5 cellular contexts compared by ENCODE assay signal in the genomic region with DNA sequence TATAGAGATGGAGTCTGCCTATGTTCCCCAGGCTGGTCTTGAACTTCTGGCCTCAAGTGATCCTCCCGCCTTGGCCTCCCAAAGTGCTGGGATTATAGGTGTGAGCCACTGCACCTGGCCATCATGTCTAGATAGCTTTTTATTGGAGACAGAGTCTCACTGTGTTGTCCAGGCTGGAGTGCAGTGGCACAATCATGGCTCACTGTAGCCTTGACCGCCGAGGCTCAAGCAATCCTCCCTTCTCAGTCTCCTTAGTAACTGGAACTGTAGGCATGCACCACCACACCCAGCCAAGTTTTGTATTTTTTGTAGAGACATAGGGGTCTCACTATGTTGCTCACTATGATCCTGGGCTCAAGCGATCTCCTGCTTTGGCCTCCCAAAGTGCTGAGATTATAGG. TPM values are rescaled to one million over a fixed set of nuclear protein-coding genes. Genes with fewer than 3 reads are reported as not detected.
DNase-seq lines count a peak whose midpoint lies in the region; ATAC-seq, FAIRE-seq and TF ChIP-seq lines count a peak whose summit lies in the region.
"Not testable (repeated sequence)": the region's sequence is repeated elsewhere in the genome, so short reads cannot be mapped to it uniquely, and the experiment has no call there.

No MANE protein-coding gene starts in this region.

- H2BK12ac ChIP-seq in trophoblast cell (ENCODE audit: low read length): not testable (repeated sequence)

- H4K12ac ChIP-seq in trophoblast cell (ENCODE audit: low read depth, low read length): not testable (repeated sequence)

- not testable (repeated sequence) for ATAC-seq in WTC11, GM12878, HepG2

- not testable (repeated sequence) for H3K79me1 ChIP-seq in trophoblast cell (ENCODE audit: low read length)

- not testable (repeated sequence) for H4K20me1 ChIP-seq in GM12878 (ENCODE audit: control insufficient read depth, insufficient read depth); HepG2 (ENCODE audit: insufficient read depth, low read length)

- 96% methylated on average over 4 of the region's 4 CpGs for WGBS in GM12878 (ENCODE audit: insufficient coverage, insufficient replicate concordance, low lambda C conversion rate, missing lambda C conversion rate)
- WGBS in HepG2 (ENCODE audit: low lambda C conversion rate): 95% methylated on average over 4 of the region's 4 CpGs
- WGBS in trophoblast cell (ENCODE audit: extremely low coverage, insufficient coverage, insufficient read length): no CpG with 5 or more reads among the region's 4 CpGs

- not testable (repeated sequence) for H3K4me1 ChIP-seq in HEK293 (ENCODE audit: control insufficient read depth, insufficient read depth, low read length); GM12878 (ENCODE audit: control insufficient read depth, insufficient read depth, low read length); trophoblast cell (ENCODE audit: control insufficient read depth in 1 of 2, insufficient read depth in 2 of 2, low read length in 2 of 2)
- H3K4me1 ChIP-seq in HepG2 (ENCODE audit: insufficient read depth, low read length): peaks cover 30% of the 10 kb centered on the region

- H3K27me3 Mint-ChIP-seq in WTC11 (ENCODE audit: low read depth): peaks cover 17% of the 10 kb centered on the region

- CTCF ChIA-PET in HEK293 (lab: Yijun Ruan, JAX): interaction anchor here (0.8 to 1.1 kb wide), 5 partner anchors 49 to 285 kb away, joined by 3 to 6 read pairs (median 4); no protein-coding TSS in a partner anchor
- CTCF ChIA-PET in WTC11 (lab: Charles Lee): interaction anchor here (1.4 kb wide), 1 partner anchor 61 kb away, joined by 6 read pairs; no protein-coding TSS in a partner anchor
- CTCF ChIA-PET in GM12878 (lab: Yijun Ruan, JAX): interaction anchor here (0.6 to 3.9 kb wide), 16 partner anchors 14 to 285 kb away, joined by 3 to 26 read pairs (median 6); a partner anchor contains a TSS
- CTCF ChIA-PET in HepG2 (lab: Yijun Ruan, JAX; ENCODE audit: low intra/inter-chr PET ratio, low total read pairs): not testable (repeated sequence)

- FAIRE-seq in GM12878 (lab: Jason Lieb, UNC); HepG2 (lab: Jason Lieb, UNC): not testable (repeated sequence)

- H3K23ac ChIP-seq in trophoblast cell (ENCODE audit: low read length): not testable (repeated sequence)

- TF ChIP-seq POLR2A in GM12878 (IDR thresholded peaks at IDR 0.05; ENCODE audit: low read depth, low read length); HepG2 (IDR thresholded peaks at IDR 0.05; ENCODE audit: insufficient read depth in 1 of 2, low read depth in 2 of 2, low read length in 2 of 2): not testable (repeated sequence)

- not testable (repeated sequence) for DNase-seq in WTC11 (ENCODE audit: low spot score); GM12878 (ENCODE audit: low read depth, low spot score); HepG2 (ENCODE audit: low spot score); trophoblast cell

- in situ Hi-C loops in GM12878 (cut with MboI); HepG2 (cut with HindIII; ENCODE audit: extremely low pct_ligation_motif_present, low pct_unique_long_range_greater_than_20kb): not testable (repeated sequence)

- not testable (repeated sequence) for H3K9ac ChIP-seq in GM12878 (ENCODE audit: control insufficient read depth, insufficient read depth, low read length); HepG2 (ENCODE audit: insufficient read depth, low read depth, low read length); trophoblast cell (ENCODE audit: low read length)

- H3K4me3 ChIP-seq in HEK293 (ENCODE audit: low read depth, low read length); GM12878; HepG2 (replicated peaks in 1 of 3; ENCODE audit: insufficient read depth in 1 of 3, low read depth in 2 of 3, low read length in 3 of 3); trophoblast cell (ENCODE audit: low read depth, low read length): not testable (repeated sequence)

- not testable (repeated sequence) for H2AK5ac ChIP-seq in trophoblast cell (ENCODE audit: low read length)

- H3K4ac ChIP-seq in trophoblast cell (ENCODE audit: low read depth, low read length): peak overlapping the region; percentile 21

- H3K18ac ChIP-seq in trophoblast cell (ENCODE audit: low read length): not testable (repeated sequence)

- H3K36me3 ChIP-seq in HEK293 (ENCODE audit: control insufficient read depth in 2 of 2, insufficient read depth in 1 of 2, low read length in 2 of 2); GM12878 (ENCODE audit: control insufficient read depth in 2 of 2, insufficient read depth in 2 of 2, low read length in 1 of 2); HepG2 (replicated peaks in 1 of 2; ENCODE audit: control insufficient read depth in 1 of 2, insufficient read depth in 2 of 2, low read length in 2 of 2); trophoblast cell (ENCODE audit: control insufficient read depth in 1 of 2, insufficient read depth in 2 of 2, low read length in 2 of 2): not testable (repeated sequence)

- H3K14ac ChIP-seq in trophoblast cell (ENCODE audit: low read length): not testable (repeated sequence)

- peaks cover 20% of the 10 kb centered on the region for H3K4me1 Mint-ChIP-seq in WTC11

- not testable (repeated sequence) for H3K79me2 ChIP-seq in GM12878 (ENCODE audit: control insufficient read depth, insufficient read depth, low read length); trophoblast cell (ENCODE audit: control insufficient read depth, insufficient read depth, low read length, poor library complexity)
- peaks cover 18% of the 10 kb centered on the region for H3K79me2 ChIP-seq in HepG2 (ENCODE audit: insufficient read depth, low read length)

- H2AFZ ChIP-seq in GM12878 (ENCODE audit: control insufficient read depth, low read depth, low read length); HepG2 (ENCODE audit: low read length); trophoblast cell (ENCODE audit: insufficient read depth, low read length, poor library complexity): not testable (repeated sequence)

- H3K27ac ChIP-seq in HEK293 (ENCODE audit: extremely low read depth, low read depth, low read length); GM12878 (ENCODE audit: control insufficient read depth, insufficient read depth); HepG2 (ENCODE audit: extremely low read length, insufficient read depth, low read length); trophoblast cell (ENCODE audit: low read depth, low read length): not testable (repeated sequence)

- not testable (repeated sequence) for TF ChIP-seq EP300 in GM12878 (IDR thresholded peaks at IDR 0.05; ENCODE audit: borderline replicate concordance in 1 of 2, control insufficient read depth in 1 of 2, low read depth in 2 of 2, low read length in 2 of 2); HepG2 (IDR thresholded peaks at IDR 0.05; ENCODE audit: low read depth in 2 of 2, low read length in 2 of 2); HepG2 (CRISPR knock-in tag; IDR thresholded peaks at IDR 0.05; ENCODE audit: borderline replicate concordance)

- H3K36me3 Mint-ChIP-seq in WTC11: not testable (repeated sequence)

- not testable (repeated sequence) for H3K4me3 Mint-ChIP-seq in WTC11

- not testable (repeated sequence) for H3K9me3 ChIP-seq in HEK293 (ENCODE audit: control insufficient read depth, insufficient read depth, low read depth, low read length); GM12878 (replicated peaks; ENCODE audit: control insufficient read depth, insufficient read depth, low read length); HepG2 (ENCODE audit: low read length); trophoblast cell (ENCODE audit: insufficient read depth, low read depth, low read length)

- POLR2A ChIA-PET in HEK293 (lab: Yijun Ruan, JAX); WTC11 (lab: Charles Lee); HepG2 (lab: Yijun Ruan, JAX): not testable (repeated sequence)
- POLR2A ChIA-PET in GM12878 (lab: Charles Lee): interaction anchor here (0.6 to 4.6 kb wide), 8 partner anchors 14 to 186 kb away, joined by 3 to 58 read pairs (median 4); no protein-coding TSS in a partner anchor

- not testable (repeated sequence) for H2BK120ac ChIP-seq in trophoblast cell (ENCODE audit: insufficient read depth, low read length, poor library complexity)

- intact Hi-C loops in GM12878 (cut with micrococcal nuclease; ENCODE audit: unreplicated experiment) (loop anchor here (1.0 to 5.0 kb wide), 5 partner anchors 57 to 377 kb away; no protein-coding TSS in a partner anchor), HepG2 (cut with micrococcal nuclease; ENCODE audit: unreplicated experiment) (loop anchor here (5.0 kb wide), 2 partner anchors 47 to 132 kb away; no protein-coding TSS in a partner anchor)

- H3K4me2 ChIP-seq in GM12878 (ENCODE audit: control insufficient read depth, insufficient read depth); trophoblast cell (ENCODE audit: low read length): not testable (repeated sequence)
- H3K4me2 ChIP-seq in HepG2 (ENCODE audit: low read depth, low read length): 0 out of 2 replicates have a peak overlapping the region, but pooled peaks have one; percentile 13

- H4K8ac ChIP-seq in trophoblast cell (ENCODE audit: low read depth, low read length): not testable (repeated sequence)

- TF ChIP-seq RAD21 in GM12878 (IDR thresholded peaks at IDR 0.05; ENCODE audit: insufficient read depth, low read depth, low read length); HepG2 (CRISPR knock-in tag; IDR thresholded peaks at IDR 0.05): not testable (repeated sequence)

- H4K91ac ChIP-seq in trophoblast cell (ENCODE audit: low read depth, low read length): not testable (repeated sequence)

- SMC1A ChIA-PET in GM12878 (lab: Charles Lee; ENCODE audit: uncharacterized antibody, unreplicated experiment): interaction anchor here (0.8 to 5.5 kb wide), 29 partner anchors 8 to 277 kb away, joined by 3 to 81 read pairs (median 5); a partner anchor contains a TSS

- H3K9me3 Mint-ChIP-seq in WTC11: not testable (repeated sequence)

- RAD21 ChIA-PET in GM12878 (lab: Charles Lee; ENCODE audit: unreplicated experiment): interaction anchor here (0.6 to 7.0 kb wide), 18 partner anchors 16 to 281 kb away, joined by 3 to 100 read pairs (median 4); no protein-coding TSS in a partner anchor

- TF ChIP-seq CTCF in HEK293 (tag by site-specific recombination; IDR thresholded peaks at IDR 0.05); WTC11 (IDR thresholded peaks at IDR 0.05); GM12878 (IDR thresholded peaks at IDR 0.05 in 2 of 3, conservative IDR thresholded peaks at IDR 0.05 in 1 of 3; ENCODE audit: control insufficient read depth in 2 of 3, extremely low read depth in 1 of 3, insufficient read depth in 1 of 3, low read depth in 3 of 3, low read length in 3 of 3); HepG2 (CRISPR knock-in tag; IDR thresholded peaks at IDR 0.05): not testable (repeated sequence)

- BruUV-seq in GM12878 (replicated peaks; lab: Mats Ljungman, UMichigan); HepG2 (replicated peaks; lab: Mats Ljungman, UMichigan): not testable (repeated sequence)

- not testable (repeated sequence) for H3K27ac Mint-ChIP-seq in WTC11

- H2BK5ac ChIP-seq in trophoblast cell (ENCODE audit: low read depth, low read length, poor library complexity): not testable (repeated sequence)

- H3K27me3 ChIP-seq in GM12878 (replicated peaks in 1 of 2; ENCODE audit: control insufficient read depth in 2 of 2, insufficient read depth in 2 of 2, low read length in 1 of 2); HepG2 (ENCODE audit: control insufficient read depth in 1 of 2, insufficient read depth in 2 of 2, low read length in 2 of 2); trophoblast cell (ENCODE audit: insufficient read depth, low read length): not testable (repeated sequence)

RNA-seq across cellular contexts. Expression of a gene that starts 4.0 kb away (rescaled TPM):
- total RNA-seq in WTC11 (2021) (6.6 to 11.6 TPM (median 10.7 TPM) in 3 replicates), GM12878 (2014; rRNA removed) (0.44 and 0.96 TPM in 2 replicates), GM12878 (2014; rRNA removed; fragmentation: Illumina TruSeq; extraction: Trizol) (0.64 and 0.76 TPM in 2 replicates), GM12878 (2021) (1.2 and 1.6 TPM in 2 replicates), HepG2 (2016; rRNA removed; fragmentation: Illumina TruSeq; extraction: Trizol) (2.4 and 3.7 TPM in 2 replicates)
- 20.2 and 22.9 TPM in 2 replicates for total RNA-seq in GM12878 (2013; cell fraction: nucleolus; rRNA removed)
- polyA plus RNA-seq in GM12878 (2011; ENCODE audit: low read depth): 0.31 TPM
- polyA plus RNA-seq in GM12878 (2011; rRNA removed) (13.2 and 16.0 TPM in 2 replicates), GM12878 (2014; fragmentation: Illumina TruSeq; extraction: Trizol) (0.57 and 1.0 TPM in 2 replicates), GM12878 (2014; fragmentation: Nextera tagmentation; extraction: Ambion mirVana) (under 1 TPM in 1 of 2 experiments, not detected in 1; 0.15 TPM), GM12878 (2014; rRNA removed) (0.54 and 1.2 TPM in 2 replicates), GM12878 (2016; fragmentation: Nextera tagmentation; extraction: Ambion mirVana) (under 1 TPM; 0.51 to 0.67 TPM), HepG2 (2011; rRNA removed) (9.5 and 9.8 TPM in 2 replicates)
- 16.3 and 20.6 TPM in 2 replicates for polyA plus RNA-seq in GM12878 (2011; cell fraction: cytosol; rRNA removed)
- polyA plus RNA-seq in GM12878 (2011; cell fraction: nucleus; rRNA removed): 28.2 and 44.3 TPM in 2 replicates
- 1.1 and 1.2 TPM in 2 replicates for polyA plus RNA-seq in GM12878 (2012)
- polyA minus RNA-seq in GM12878 (2011; rRNA and poly(A)+ RNA removed): 18.6 and 19.9 TPM in 2 replicates
- 6.9 and 7.4 TPM in 2 replicates for polyA minus RNA-seq in GM12878 (2011; cell fraction: cytosol; rRNA and poly(A)+ RNA removed)
- 19.2 and 31.7 TPM in 2 replicates for polyA minus RNA-seq in GM12878 (2011; cell fraction: nucleus; rRNA and poly(A)+ RNA removed)
- total RNA-seq in HepG2 (2016; cell fraction: cytosol; rRNA removed; fragmentation: Illumina TruSeq; extraction: Trizol; ENCODE audit: low read depth): 0.71 and 1.2 TPM in 2 replicates
- total RNA-seq in HepG2 (2016; cell fraction: insoluble cytoplasmic fraction; rRNA removed; fragmentation: Illumina TruSeq; extraction: Trizol): 2.5 and 4.2 TPM in 2 replicates
- 2.2 and 2.8 TPM in 2 replicates for total RNA-seq in HepG2 (2016; cell fraction: membrane; rRNA removed; fragmentation: Illumina TruSeq; extraction: Trizol)
- 2.8 and 5.7 TPM in 2 replicates for total RNA-seq in HepG2 (2016; cell fraction: nucleus; rRNA removed; fragmentation: Illumina TruSeq; extraction: Trizol)
- polyA plus RNA-seq in HepG2 (2011; cell fraction: cytosol; rRNA removed): 8.8 and 10.7 TPM in 2 replicates
- 13.1 TPM in 2 replicates for polyA plus RNA-seq in HepG2 (2011; cell fraction: nucleus; rRNA removed)
- polyA plus RNA-seq in HepG2 (2012): 8.9 and 17.1 TPM in 2 replicates
- polyA plus RNA-seq in HepG2 (2016; cell fraction: cytosol; fragmentation: Illumina TruSeq; extraction: Trizol; ENCODE audit: low read depth): 1.00 and 1.1 TPM in 2 replicates
- polyA plus RNA-seq in HepG2 (2016; cell fraction: insoluble cytoplasmic fraction; fragmentation: Illumina TruSeq; extraction: Trizol; ENCODE audit: low read depth): 4.4 and 5.2 TPM in 2 replicates
- polyA plus RNA-seq in HepG2 (2016; cell fraction: membrane; fragmentation: Illumina TruSeq; extraction: Trizol; ENCODE audit: low read depth): 2.5 and 3.0 TPM in 2 replicates
- 9.7 and 10.1 TPM in 2 replicates for polyA plus RNA-seq in HepG2 (2016; cell fraction: nucleus; fragmentation: Illumina TruSeq; extraction: Trizol; ENCODE audit: insufficient read depth, low read depth)
- 4.3 and 12.2 TPM in 2 replicates for polyA minus RNA-seq in HepG2 (2011; rRNA and poly(A)+ RNA removed; ENCODE audit: low replicate concordance)
- polyA minus RNA-seq in HepG2 (2011; cell fraction: cytosol; rRNA and poly(A)+ RNA removed): 6.2 and 7.4 TPM in 2 replicates
- polyA minus RNA-seq in HepG2 (2011; cell fraction: nucleus; rRNA and poly(A)+ RNA removed): 13.1 and 17.1 TPM in 2 replicates
- polyA plus RNA-seq in trophoblast cell (2013): 17.7 and 19.7 TPM in 2 replicates
